Comparison of ENCODE assay signal across 14 cellular contexts in the genomic region with DNA sequence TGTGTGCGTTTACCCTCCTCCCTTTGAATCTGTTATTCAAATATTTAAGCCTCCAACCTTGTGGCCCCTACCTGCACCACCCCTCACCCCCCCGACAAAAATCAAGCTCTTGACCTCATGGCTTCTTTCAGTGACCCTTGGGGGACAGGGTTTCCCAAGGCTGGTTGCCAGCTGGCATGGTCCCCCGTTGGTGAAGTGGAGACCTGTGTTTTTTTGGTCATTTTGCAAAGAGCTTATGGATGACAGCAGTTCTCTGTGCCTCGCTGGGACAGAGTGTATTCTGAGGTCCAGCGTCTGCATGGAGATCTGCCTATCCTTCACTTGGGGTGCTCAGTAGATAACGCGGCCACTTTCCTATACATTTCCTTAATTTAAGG.
DNase-seq lines count a peak whose midpoint lies in the region; ATAC-seq and TF ChIP-seq lines count a peak whose summit lies in the region.
"Had no signal": no experiment of that assay in that cellular context is flagged by ENCODE, and none has a peak within 500 bp of the region (broad histone marks: within the 10 kb centered on the region; RNA-seq: fewer than 3 reads in every experiment).

No MANE protein-coding gene starts in this region.

- H3K9me3 ChIP-seq in ascending aorta, result no peaks in the 10 kb centered on the region
- H3K9me3 ChIP-seq in right atrium auricular region, result no peaks in the 10 kb centered on the region
- H3K9me3 ChIP-seq in upper lobe of right lung, result no peaks in the 10 kb centered on the region
- H3K9me3 ChIP-seq: adrenal gland, pancreas had no signal

- TF ChIP-seq CTCF in ascending aorta (IDR thresholded peaks at IDR 0.05) (no peak), right atrium auricular region (IDR thresholded peaks at IDR 0.05) (no peak), progenitor cell of endocrine pancreas (IDR thresholded peaks at IDR 0.05; ENCODE audit: unreplicated experiment) (no peak), upper lobe of right lung (IDR thresholded peaks at IDR 0.05) (no peak)

- H3K4me3 Mint-ChIP-seq in progenitor cell of endocrine pancreas (ENCODE audit: low read depth), result peak overlapping the region; percentile 8

- no peaks in the 10 kb centered on the region for H3K27me3 Mint-ChIP-seq in progenitor cell of endocrine pancreas

- peak overlapping the region; percentile 89 to 96 for H3K27ac ChIP-seq in ascending aorta
- H3K27ac ChIP-seq in right atrium auricular region, result peak overlapping the region; percentile 74 to 77
- H3K27ac ChIP-seq in upper lobe of right lung, result peak overlapping the region; percentile 75

- H3K4me1 Mint-ChIP-seq in progenitor cell of endocrine pancreas (ENCODE audit: low read depth), result peaks cover 14% of the 10 kb centered on the region

- H3K9me3 Mint-ChIP-seq in progenitor cell of endocrine pancreas (ENCODE audit: low read depth), result no peaks in the 10 kb centered on the region

- H3K27me3 ChIP-seq in ascending aorta (no peaks in the 10 kb centered on the region), right atrium auricular region (no peaks in the 10 kb centered on the region), upper lobe of right lung (no peaks in the 10 kb centered on the region)
- H3K27me3 ChIP-seq: adrenal gland, pancreas had no signal

- H3K4me1 ChIP-seq in ascending aorta, result peaks cover 37 to 94% of the 10 kb centered on the region in 2 donors
- H3K4me1 ChIP-seq in right atrium auricular region, result peaks cover 0 to 75% of the 10 kb centered on the region in 2 donors
- peaks cover 63% of the 10 kb centered on the region for H3K4me1 ChIP-seq in upper lobe of right lung

- peak overlapping the region; percentile 9 for H3K27ac Mint-ChIP-seq in progenitor cell of endocrine pancreas

- H3K36me3 Mint-ChIP-seq in progenitor cell of endocrine pancreas (ENCODE audit: insufficient read depth), result peaks cover 3% of the 10 kb centered on the region

- intact Hi-C loops in ascending aorta (cut with DNase I), result no loop called here
- intact Hi-C loops in upper lobe of right lung (cut with DNase I), result no loop called here

- H3K36me3 ChIP-seq in ascending aorta (no peaks in the 10 kb centered on the region), right atrium auricular region (no peaks in the 10 kb centered on the region), upper lobe of right lung (no peaks in the 10 kb centered on the region)
- H3K36me3 ChIP-seq: adrenal gland, pancreas had no signal

- DNase-seq in ascending aorta (ENCODE audit: low spot score in 2 of 2), result no peak
- no peak for DNase-seq in right atrium auricular region (ENCODE audit: low spot score)
- no peak for DNase-seq in progenitor cell of endocrine pancreas (ENCODE audit: low spot score, unreplicated experiment)
- no peak for DNase-seq in upper lobe of right lung
- DNase-seq in dedifferentiated amniotic fluid mesenchymal stem cell (ENCODE audit: extremely low spot score), result no peak
- DNase-seq: activated T-cell treated with anti-CD3 and anti-CD28 coated beads, Interleukin-2, amount 50 U/mL, for 1 hour; effector memory CD4-positive, alpha-beta T cell; GF-D8; NCI-H2081 treated with DMSO at 0.1 percent for 48 hours; pancreas; stimulated activated CD4-positive, alpha-beta T cell treated with anti-CD3 and anti-CD28 coated beads, Interleukin-4, amount 100 ng/mL, for 1 hour had no signal

- H3K4me3 ChIP-seq in ascending aorta (peak overlapping the region in 1 of 2 donors; percentile 35), right atrium auricular region (no peak overlapping the region), upper lobe of right lung (no peak overlapping the region)
- H3K4me3 ChIP-seq: adrenal gland, pancreas had no signal

- ATAC-seq in upper lobe of right lung, result no peak
- ATAC-seq in HG03439 (IDR thresholded peaks at IDR 0.05; ENCODE audit: unreplicated experiment), result no peak
- no peak for ATAC-seq in HG02870 (IDR thresholded peaks at IDR 0.05; ENCODE audit: unreplicated experiment)
